8 cellular contexts compared by ENCODE assay signal in genomic region chr2:44362207-44363015, GRCh38. TPM values are rescaled to one million over a fixed set of nuclear protein-coding genes. Genes with fewer than 3 reads are reported as not detected.
DNase-seq lines count a peak whose midpoint lies in the region; ATAC-seq and TF ChIP-seq lines count a peak whose summit lies in the region.

No MANE protein-coding gene starts in this region.

- peak overlapping the region; percentile 94 for H3K4me3 ChIP-seq in SK-N-MC
- H3K4me3 ChIP-seq in right atrium auricular region = peak overlapping the region; percentile 89 to 97
- peak overlapping the region; percentile 80 to 88 for H3K4me3 ChIP-seq in prostate gland

- WGBS in prostate gland = under 1% methylated on average over 32 of the region's 32 CpGs

- intact Hi-C loops in prostate gland (cut with DNase I) = loop anchor here (10.0 kb wide), 1 partner anchor 188 kb away; no protein-coding TSS in a partner anchor

- no peaks in the 10 kb centered on the region for H3K36me3 ChIP-seq in SK-N-MC (ENCODE audit: insufficient read depth, low read length)
- H3K36me3 ChIP-seq in right atrium auricular region = no peaks in the 10 kb centered on the region
- H3K36me3 ChIP-seq in prostate gland = no peaks in the 10 kb centered on the region

- DNase-seq in AG20443 (ENCODE audit: low spot score) (peak; percentile 63), SK-N-MC (ENCODE audit: low read depth, low spot score) (no peak), amniotic epithelial cell (ENCODE audit: low read depth) (peak; percentile 55), right atrium auricular region (ENCODE audit: low spot score) (peak; percentile 70), prostate gland (ENCODE audit: low spot score) (peak; percentile 39), NCI-H2107 (lab: John Stamatoyannopoulos, UW) (no peak)

- ATAC-seq in GM19023 (IDR thresholded peaks at IDR 0.05; ENCODE audit: unreplicated experiment) = peak; percentile 27
- ATAC-seq in HG03439 (IDR thresholded peaks at IDR 0.05; ENCODE audit: unreplicated experiment) = peak; percentile 16

- H3K27me3 ChIP-seq in right atrium auricular region (no peaks in the 10 kb centered on the region), prostate gland (replicated peaks; ENCODE audit: insufficient read depth) (no peaks in the 10 kb centered on the region)

- H3K27ac ChIP-seq in SK-N-MC = peak overlapping the region; percentile 12; the same call in 1 of the 2 replicates
- H3K27ac ChIP-seq in right atrium auricular region = peak overlapping the region; percentile 96 to 97
- H3K27ac ChIP-seq in prostate gland = peak overlapping the region; percentile 98

- no peak for TF ChIP-seq POLR2A in prostate gland (IDR thresholded peaks at IDR 0.05)

- H3K4me1 ChIP-seq in right atrium auricular region (peaks cover 0 to 30% of the 10 kb centered on the region in 2 donors), prostate gland (replicated peaks) (no peaks in the 10 kb centered on the region)

- H3K9ac ChIP-seq in SK-N-MC (ENCODE audit: insufficient read length) = peak overlapping the region; percentile 75

- TF ChIP-seq CTCF in right atrium auricular region (IDR thresholded peaks at IDR 0.05) = no peak
- TF ChIP-seq CTCF in prostate gland (IDR thresholded peaks at IDR 0.05) = no peak

- H3K9me3 ChIP-seq in SK-N-MC (ENCODE audit: low read depth, low read length) (no peaks in the 10 kb centered on the region), right atrium auricular region (no peaks in the 10 kb centered on the region), prostate gland (no peaks in the 10 kb centered on the region)

RNA-seq across cellular contexts. Expression of gene CAMKMT, which starts 0.7 kb away (rescaled TPM):
- 1 to 10 TPM; 3.6 to 4.6 TPM for total RNA-seq in right atrium auricular region
- 1 to 10 TPM; 5.4 to 7.6 TPM for total RNA-seq in prostate gland

RNA-seq across cellular contexts. Expression of gene PREPL, which starts 1.1 kb away (rescaled TPM):
- total RNA-seq in right atrium auricular region (10 to 100 TPM; 71.5 to 98.5 TPM), prostate gland (10 to 100 TPM; 40.3 to 49.3 TPM)

Comparison
In these comparisons a context has a peak if more than half of its experiments do, and no peak if none do; other contexts are left out.
1. DNase-seq: peak in AG20443 (single experiment), amniotic epithelial cell (single experiment), right atrium auricular region (single experiment) and prostate gland (single experiment); none in SK-N-MC (single experiment) and NCI-H2107 (single experiment).
2. H3K27ac ChIP-seq: peak in every context shown above with its lines; median percentile 98 in prostate gland; 96 in right atrium auricular region; 12 in SK-N-MC.
3. Peak in every context shown above with its lines, with median percentiles within 50 percentile points of each other: H3K4me3 ChIP-seq.